1 cellular context compared by ENCODE assay signal in genomic region chr11:33040127-33040861, GRCh38.
TF ChIP-seq lines count a peak whose summit lies in the region.

No MANE protein-coding gene starts in this region.

TF ChIP-seq in GM12878, 131 proteins besides CTCF, POLR2A, EP300 and RAD21 (continued from another document):
- TF ChIP-seq MEF2B (IDR thresholded peaks at IDR 0.05; ENCODE audit: partially characterized antibody, poor library complexity, severe bottlenecking) (no peak), RELB (IDR thresholded peaks at IDR 0.05; ENCODE audit: low read depth) (0 out of 2 replicates have a peak, but pooled peaks have one; percentile 18), ZNF217 (IDR thresholded peaks at IDR 0.05) (no peak), MTA2 (IDR thresholded peaks at IDR 0.05; ENCODE audit: low read depth) (0 out of 2 replicates have a peak, but pooled peaks have one; percentile 12), IKZF2 (IDR thresholded peaks at IDR 0.05) (peak in 1 of 2 experiments; percentile 18; a peak in 1 of 4 replicates)
